ENCODE assay signal across 28 cellular contexts in genomic region chr11:130490682-130491449, GRCh38. TPM values are rescaled to one million over a fixed set of nuclear protein-coding genes. Genes with fewer than 3 reads are reported as not detected.
"Had no signal": no experiment of that assay in that cellular context is flagged by ENCODE, and none has a peak within 500 bp of the region (broad histone marks: within the 10 kb centered on the region; RNA-seq: fewer than 3 reads in every experiment).

No MANE protein-coding gene starts in this region.

- ATAC-seq: activated CD4-positive, alpha-beta T cell treated with anti-CD3 and anti-CD28 coated beads for 36 hours; activated CD8-positive, alpha-beta memory T cell treated with anti-CD3 and anti-CD28 coated beads, Interleukin-2, amount 10 ng/mL, durations not matched to agents 7 days and 5 days; activated CD8-positive, alpha-beta T cell treated with anti-CD3 and anti-CD28 coated beads, Interleukin-2, amount 10 ng/mL, durations not matched to agents 7 days and 5 days; activated T-cell treated with anti-CD3 and anti-CD28 coated beads, Interleukin-2, amount 50 U/mL, for 72 hours; body of pancreas; foreskin keratinocyte; gastrocnemius medialis; heart right ventricle had no signal

- DNase-seq: activated CD4-positive, alpha-beta memory T cell treated with anti-CD3 and anti-CD28 coated beads for 36 hours; activated CD4-positive, alpha-beta T cell treated with anti-CD3 and anti-CD28 coated beads for 36 hours; activated CD4-positive, CD25-positive, alpha-beta regulatory T cell; activated CD4-positive, CD25-positive, alpha-beta regulatory T cell treated with anti-CD3 and anti-CD28 coated beads, Interleukin-2, amount 50 U/mL, for 72 hours; activated CD8-positive, alpha-beta memory T cell treated with anti-CD3 and anti-CD28 coated beads, Interleukin-2, amount 10 ng/mL, durations not matched to agents 7 days and 5 days; activated CD8-positive, alpha-beta memory T cell treated with anti-CD3 and anti-CD28 coated beads, Interleukin-2, amount 50 U/mL, for 4 hours; activated CD8-positive, alpha-beta T cell treated with anti-CD3 and anti-CD28 coated beads, Interleukin-2, amount 10 ng/mL, durations not matched to agents 7 days and 5 days; activated gamma-delta T cell; activated naive CD4-positive, alpha-beta T cell; activated naive CD4-positive, alpha-beta T cell treated with anti-CD3 and anti-CD28 coated beads, Interleukin-2, amount 50 U/mL, for 16 hours; activated T-cell treated with anti-CD3 and anti-CD28 coated beads, Interleukin-2, amount 50 U/mL, for 24 hours; activated T-cell treated with anti-CD3 and anti-CD28 coated beads, Interleukin-2, amount 50 U/mL, for 72 hours; amniotic stem cell; anterior cingulate cortex; body of pancreas; central memory CD4-positive, alpha-beta T cell; cerebellar nuclear complex; colonic mucosa; effector CD8-positive, alpha-beta T cell; foreskin keratinocyte; gastrocnemius medialis; heart right ventricle; T-helper 2 cell had no signal

- H3K27me3 ChIP-seq: body of pancreas, cardiac muscle cell, colonic mucosa, esophagus muscularis mucosa, foreskin keratinocyte, gastrocnemius medialis, heart right ventricle had no signal

- H3K9me3 ChIP-seq: body of pancreas, colonic mucosa, esophagus muscularis mucosa, gastrocnemius medialis, heart right ventricle had no signal

- H3K36me3 ChIP-seq: cardiac muscle cell, colonic mucosa, esophagus muscularis mucosa, gastrocnemius medialis, heart right ventricle had no signal

- H3K27ac ChIP-seq: body of pancreas, cardiac muscle cell, colonic mucosa, esophagus muscularis mucosa, foreskin keratinocyte, gastrocnemius medialis, heart right ventricle had no signal

- H3K4me1 ChIP-seq: body of pancreas, gastrocnemius medialis had no signal

- FAIRE-seq: endothelial cell of umbilical vein had no signal

- H3K4me3 ChIP-seq: body of pancreas, cardiac muscle cell, colonic mucosa, esophagus muscularis mucosa, gastrocnemius medialis, heart right ventricle had no signal

RNA-seq across cellular contexts. Expression of gene ADAMTS15, which starts 42.4 kb away (rescaled TPM):
- total RNA-seq: activated CD4-positive, alpha-beta memory T cell treated with anti-CD3 and anti-CD28 coated beads for 36 hours; activated CD4-positive, alpha-beta T cell treated with anti-CD3 and anti-CD28 coated beads for 36 hours; activated CD8-positive, alpha-beta memory T cell treated with anti-CD3 and anti-CD28 coated beads for 36 hours; activated CD8-positive, alpha-beta memory T cell treated with anti-CD3 and anti-CD28 coated beads, Interleukin-2, amount 10 ng/mL, durations not matched to agents 7 days and 5 days; endothelial cell of umbilical vein; T-helper 1 cell treated with Interleukin-12 subunit alpha and Interleukin-12 subunit beta and Interleukin-4 antibody, amounts not matched to agents 30 ng/mL and 1 ng/mL, for 36 hours had no signal
